1 cellular context compared by ENCODE assay signal in genomic region chr7:87312215-87312865, GRCh38.
TF ChIP-seq lines count a peak whose summit lies in the region.

No MANE protein-coding gene starts in this region.

TF ChIP-seq in HCT116, 20 proteins besides CTCF, POLR2A, EP300 and RAD21 (continued from another document):
- TF ChIP-seq ATF3 (IDR thresholded peaks at IDR 0.05) = no peak
- no peak for TF ChIP-seq ZFX (IDR thresholded peaks at IDR 0.05)
